In the genomic region with DNA sequence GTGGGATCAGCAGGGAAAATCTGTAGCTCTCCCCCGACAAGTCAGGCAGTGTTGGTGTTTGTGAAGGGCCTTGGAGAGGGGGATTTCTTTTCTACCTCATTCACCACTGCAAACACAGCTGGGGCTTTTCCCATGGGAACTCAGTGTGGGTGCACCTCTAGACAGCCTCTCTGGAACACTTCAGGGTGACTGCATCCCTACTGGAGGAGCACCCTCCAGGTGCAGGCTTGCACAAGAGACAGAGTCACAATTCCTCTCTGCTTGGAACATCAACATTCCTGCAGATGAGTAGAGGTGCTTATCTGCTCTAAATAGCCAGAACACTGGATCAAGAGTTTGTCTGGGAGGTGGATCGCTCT, we compare ENCODE assay signal across 27 cellular contexts.
"Had no signal": no experiment of that assay in that cellular context is flagged by ENCODE, and none has a peak within 500 bp of the region (broad histone marks: within the 10 kb centered on the region; RNA-seq: fewer than 3 reads in every experiment).

No MANE protein-coding gene starts in this region.

- DNase-seq: activated CD4-positive, alpha-beta T cell treated with anti-CD3 and anti-CD28 coated beads for 4 hours; activated CD4-positive, alpha-beta T cell treated with anti-CD3 and anti-CD28 coated beads, Interleukin-2, amount 50 U/mL, for 48 hours; activated CD4-positive, CD25-positive, alpha-beta regulatory T cell; activated CD8-positive, alpha-beta memory T cell treated with anti-CD3 and anti-CD28 coated beads, Interleukin-2, amount 50 U/mL, for 48 hours; activated naive CD4-positive, alpha-beta T cell treated with Interleukin-2 at 50 U/mL for 16 hours; activated naive CD8-positive, alpha-beta T cell treated with anti-CD3 and anti-CD28 coated beads for 36 hours; activated T-cell treated with anti-CD3 and anti-CD28 coated beads, Interleukin-2, amount 50 U/mL, for 48 hours; amniotic stem cell; dermis blood vessel endothelial cell; effector memory CD8-positive, alpha-beta T cell; heart left ventricle; islet precursor cell; left cardiac atrium; mesendoderm; retina; sigmoid colon; stimulated activated CD4-positive, alpha-beta T cell treated with anti-CD3 and anti-CD28 coated beads, Interleukin-2, amount 100 ng/mL, for 48 hours; stimulated activated CD8-positive, alpha-beta memory T cell treated with anti-CD3 and anti-CD28 coated beads, Interleukin-4, amount 100 ng/mL, for 48 hours; stimulated activated naive CD8-positive, alpha-beta T cell treated with anti-CD3 and anti-CD28 coated beads, Interleukin-15, Interleukin-2, amounts not matched to agents 100 U/mL and 50 U/mL, for 24 hours; substantia nigra; SW 1271; T-helper 17 cell had no signal

- ATAC-seq: effector memory CD8-positive, alpha-beta T cell; gastroesophageal sphincter; heart left ventricle; left cardiac atrium; mucosa of descending colon; stimulated activated naive CD8-positive, alpha-beta T cell treated with anti-CD3 and anti-CD28 coated beads, Interleukin-15, Interleukin-2, amounts not matched to agents 100 U/mL and 50 U/mL, for 24 hours; T-helper 17 cell had no signal

- H3K36me3 ChIP-seq: esophagus muscularis mucosa, gastroesophageal sphincter, heart left ventricle, sigmoid colon, thyroid gland had no signal

- H3K4me3 Mint-ChIP-seq: activated naive CD8-positive, alpha-beta T cell treated with anti-CD3 and anti-CD28 coated beads for 36 hours; effector memory CD8-positive, alpha-beta T cell; T-helper 17 cell had no signal

- H3K27ac Mint-ChIP-seq: activated naive CD8-positive, alpha-beta T cell treated with anti-CD3 and anti-CD28 coated beads for 36 hours; T-helper 17 cell had no signal

- H3K4me1 ChIP-seq: gastroesophageal sphincter, sigmoid colon had no signal

- H3K4me3 ChIP-seq: esophagus muscularis mucosa, gastroesophageal sphincter, heart left ventricle, mucosa of descending colon, sigmoid colon, smooth muscle cell, thyroid gland had no signal

- H3K9me3 ChIP-seq: esophagus muscularis mucosa, gastroesophageal sphincter, mucosa of descending colon, thyroid gland had no signal

- H3K9me3 Mint-ChIP-seq: effector memory CD8-positive, alpha-beta T cell had no signal

- H3K36me3 Mint-ChIP-seq: activated naive CD8-positive, alpha-beta T cell treated with anti-CD3 and anti-CD28 coated beads for 36 hours had no signal

- H3K4me2 ChIP-seq: smooth muscle cell had no signal

- H3K27ac ChIP-seq: esophagus muscularis mucosa, gastroesophageal sphincter, heart left ventricle, sigmoid colon, thyroid gland had no signal

- H3K27me3 ChIP-seq: esophagus muscularis mucosa, gastroesophageal sphincter, heart left ventricle, thyroid gland had no signal
